ENCODE assay signal across 2 cellular contexts in genomic region chr7:136245327-136246004, GRCh38.
TF ChIP-seq lines count a peak whose summit lies in the region.

No MANE protein-coding gene starts in this region.

TF ChIP-seq in K562, 482 proteins besides CTCF, POLR2A, EP300 and RAD21 (continues in another document):
- no peak for TF ChIP-seq CTCFL (IDR thresholded peaks at IDR 0.05; ENCODE audit: borderline replicate concordance, insufficient read depth, low read depth, low read length, poor library complexity, severe bottlenecking)
- TF ChIP-seq KDM2B (CRISPR knock-in tag; IDR thresholded peaks at IDR 0.05), result no peak
- TF ChIP-seq ETV5 (CRISPR knock-in tag; IDR thresholded peaks at IDR 0.05; ENCODE audit: low read depth), result no peak
- TF ChIP-seq RBFOX2 (IDR thresholded peaks at IDR 0.05; ENCODE audit: low read depth, low read length), result no peak
- no peak for TF ChIP-seq FUS (optimal IDR thresholded peaks at IDR 0.05; ENCODE audit: low read depth, low read length)
- no peak for TF ChIP-seq KLF10 (CRISPR knock-in tag; IDR thresholded peaks at IDR 0.05)
- TF ChIP-seq CREB3L1 (IDR thresholded peaks at IDR 0.05; ENCODE audit: borderline replicate concordance, low read depth), result no peak; the same call in 1 of the 2 replicates
- TF ChIP-seq FOXP4 (CRISPR knock-in tag; IDR thresholded peaks at IDR 0.05; ENCODE audit: borderline replicate concordance), result no peak
- no peak for TF ChIP-seq ZNF449 (CRISPR knock-in tag; IDR thresholded peaks at IDR 0.05)
- TF ChIP-seq CREB3 (tag; conservative IDR thresholded peaks at IDR 0.05; ENCODE audit: low read depth), result no peak
- TF ChIP-seq YBX1 (IDR thresholded peaks at IDR 0.05), result no peak
- TF ChIP-seq CBFA2T2 (conservative IDR thresholded peaks at IDR 0.05), result peak; percentile 79
- no peak for TF ChIP-seq ZNF696 (CRISPR knock-in tag; conservative IDR thresholded peaks at IDR 0.05)
- no peak for TF ChIP-seq ZNF140 (CRISPR knock-in tag; IDR thresholded peaks at IDR 0.05)
- TF ChIP-seq MCM2 (IDR thresholded peaks at IDR 0.05; ENCODE audit: low read depth), result no peak
- TF ChIP-seq RBM34 (IDR thresholded peaks at IDR 0.05; ENCODE audit: borderline replicate concordance, insufficient read depth, low read length), result no peak

TF ChIP-seq in SK-N-SH treated with all-trans-retinoic acid at 6 μM for 48 hours, 23 proteins besides CTCF, POLR2A, EP300 and RAD21 (continued from another document):
- no peak for TF ChIP-seq CSRNP3 (CRISPR knock-in tag; IDR thresholded peaks at IDR 0.05)
- no peak for TF ChIP-seq PATZ1 (CRISPR knock-in tag; IDR thresholded peaks at IDR 0.05; ENCODE audit: borderline replicate concordance)
- no peak for TF ChIP-seq SNAI2 (CRISPR knock-in tag; IDR thresholded peaks at IDR 0.05)
- TF ChIP-seq ZC3H10 (CRISPR knock-in tag; IDR thresholded peaks at IDR 0.05), result no peak
- no peak for TF ChIP-seq ZFP3 (CRISPR knock-in tag; IDR thresholded peaks at IDR 0.05)
- no peak for TF ChIP-seq ZNF8 (CRISPR knock-in tag; IDR thresholded peaks at IDR 0.05)
- no peak for TF ChIP-seq TSHZ2 (CRISPR knock-in tag; IDR thresholded peaks at IDR 0.05)
